ENCODE assay signal across 20 cellular contexts in the genomic region with DNA sequence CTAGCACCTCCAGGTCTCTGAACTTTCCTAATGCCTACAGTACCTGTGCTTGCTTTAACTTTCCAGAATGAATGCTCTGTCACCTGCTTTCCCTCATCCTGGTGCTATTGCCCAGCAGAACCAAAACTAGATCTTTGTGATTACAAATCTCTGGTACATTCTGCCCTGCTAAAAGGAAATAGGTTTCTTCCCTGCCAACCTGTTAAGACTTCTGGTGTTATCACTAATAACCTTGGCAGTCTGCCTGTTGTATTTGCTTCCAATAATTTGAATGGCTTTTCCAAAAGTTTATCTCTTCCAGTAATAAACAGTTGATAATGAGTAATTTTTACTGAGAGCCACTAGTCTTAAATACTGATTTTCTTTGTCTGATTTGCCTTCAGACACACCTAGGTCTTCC. TPM values are rescaled to one million over a fixed set of nuclear protein-coding genes. Genes with fewer than 3 reads are reported as not detected.
"Had no signal": no experiment of that assay in that cellular context is flagged by ENCODE, and none has a peak within 500 bp of the region (broad histone marks: within the 10 kb centered on the region; RNA-seq: fewer than 3 reads in every experiment).

No MANE protein-coding gene starts in this region.

- H3K4me3 ChIP-seq: heart right ventricle, thoracic aorta had no signal

- H3K9ac ChIP-seq: parathyroid adenoma had no signal

- H3K27ac Mint-ChIP-seq: activated naive CD4-positive, alpha-beta T cell treated with anti-CD3 and anti-CD28 coated beads, Interleukin-2, amount 10 ng/mL, durations not matched to agents 7 days and 5 days had no signal

- H3K27me3 Mint-ChIP-seq: activated naive CD4-positive, alpha-beta T cell treated with anti-CD3 and anti-CD28 coated beads, Interleukin-2, amount 10 ng/mL, durations not matched to agents 7 days and 5 days; naive B cell had no signal

- H3K9me3 ChIP-seq: heart right ventricle, thoracic aorta had no signal

- ATAC-seq: activated CD4-positive, CD25-positive, alpha-beta regulatory T cell treated with anti-CD3 and anti-CD28 coated beads, Interleukin-2, amount 50 U/mL, for 24 hours; heart right ventricle had no signal

- H3K27me3 ChIP-seq: brain microvascular endothelial cell, heart right ventricle had no signal

- H3K27ac ChIP-seq: brain microvascular endothelial cell, epithelial cell of prostate, parathyroid adenoma, thoracic aorta had no signal

- H3K4me3 Mint-ChIP-seq: activated naive CD4-positive, alpha-beta T cell treated with anti-CD3 and anti-CD28 coated beads, Interleukin-2, amount 10 ng/mL, durations not matched to agents 7 days and 5 days; naive B cell had no signal

- FAIRE-seq: frontal cortex had no signal

- H3K9me3 Mint-ChIP-seq: activated naive CD4-positive, alpha-beta T cell treated with anti-CD3 and anti-CD28 coated beads, Interleukin-2, amount 10 ng/mL, durations not matched to agents 7 days and 5 days; naive B cell had no signal

- DNase-seq: activated CD4-positive, alpha-beta T cell treated with anti-CD3 and anti-CD28 coated beads, Interleukin-2, amount 50 U/mL, for 1 hour; activated naive CD4-positive, alpha-beta T cell treated with anti-CD3 and anti-CD28 coated beads, Interleukin-2, amount 10 ng/mL, durations not matched to agents 7 days and 5 days; amygdala; brain microvascular endothelial cell; dermis blood vessel endothelial cell; heart right ventricle; naive B cell; stimulated activated CD4-positive, alpha-beta T cell treated with anti-CD3 and anti-CD28 coated beads, Interleukin-12 subunit alpha, Interleukin-12 subunit beta, amount 100 ng/mL, for 4 hours; stimulated activated CD4-positive, alpha-beta T cell treated with anti-CD3 and anti-CD28 coated beads, Interleukin-2, amount 100 ng/mL, for 24 hours; T-helper 9 cell had no signal

- H3K4me1 Mint-ChIP-seq: activated naive CD4-positive, alpha-beta T cell treated with anti-CD3 and anti-CD28 coated beads, Interleukin-2, amount 10 ng/mL, durations not matched to agents 7 days and 5 days had no signal

- H3K79me2 ChIP-seq: parathyroid adenoma had no signal

- H2AFZ ChIP-seq: parathyroid adenoma had no signal

RNA-seq across cellular contexts. Expression of a gene that starts 15.4 kb away (rescaled TPM):
- total RNA-seq: activated CD8-positive, alpha-beta memory T cell treated with anti-CD3 and anti-CD28 coated beads for 36 hours; chondrocyte; dermis blood vessel endothelial cell; heart right ventricle; lung microvascular endothelial cell; renal cortical epithelial cell; thoracic aorta; ureter had no signal
- polyA plus RNA-seq: heart right ventricle had no signal
